Comparison of ENCODE assay signal across 9 cellular contexts in genomic region chr19:5091576-5092215, GRCh38.
DNase-seq lines count a peak whose midpoint lies in the region; TF ChIP-seq lines count a peak whose summit lies in the region.
"Had no signal": no experiment of that assay in that cellular context is flagged by ENCODE, and none has a peak within 500 bp of the region (broad histone marks: within the 10 kb centered on the region; RNA-seq: fewer than 3 reads in every experiment).

No MANE protein-coding gene starts in this region.

- H3K23ac ChIP-seq in mesendoderm (ENCODE audit: low read length): no peak overlapping the region

- H2BK120ac ChIP-seq in mesendoderm (ENCODE audit: low read depth, low read length): no peak overlapping the region

- in situ Hi-C loops in brain microvascular endothelial cell (cut with HindIII; ENCODE audit: low pct_ligation_motif_present, low sequenced_read_pairs): no loop called here

- H3K4me3 ChIP-seq in HUES6 (ENCODE audit: low read depth, low read length): no peak overlapping the region
- no peak overlapping the region for H3K4me3 ChIP-seq in brain microvascular endothelial cell (ENCODE audit: low read depth, low read length)
- no peak overlapping the region for H3K4me3 ChIP-seq in mesendoderm (ENCODE audit: low read length)
- H3K4me3 ChIP-seq in stomach: no peak overlapping the region

- H2BK15ac ChIP-seq in mesendoderm (replicated peaks; ENCODE audit: low read depth): no peak overlapping the region

- no peak overlapping the region for H4K8ac ChIP-seq in mesendoderm (ENCODE audit: low read depth, low read length)

- no peaks in the 10 kb centered on the region for H3K79me2 ChIP-seq in mesendoderm (ENCODE audit: control insufficient read depth, insufficient read depth, low read length)

- TF ChIP-seq POLR2A in stomach (IDR thresholded peaks at IDR 0.05) (no peak), erythroblast (IDR thresholded peaks at IDR 0.05; ENCODE audit: low read length) (no peak)

- no peak overlapping the region for H3K4me2 ChIP-seq in mesendoderm (ENCODE audit: low read length)

- H3K56ac ChIP-seq in mesendoderm (ENCODE audit: low read length): peak overlapping the region; percentile 25

- TF ChIP-seq EP300 in stomach (IDR thresholded peaks at IDR 0.05): no peak

- TF ChIP-seq CTCF in brain microvascular endothelial cell (IDR thresholded peaks at IDR 0.05; ENCODE audit: low read depth, low read length, missing control alignments): no peak
- no peak for TF ChIP-seq CTCF in stomach (IDR thresholded peaks at IDR 0.05)

- H3K4me1 ChIP-seq in HUES6 (ENCODE audit: control insufficient read depth, insufficient read depth, low read length) (peaks cover 25% of the 10 kb centered on the region; the same call in 1 of the 2 replicates), mesendoderm (ENCODE audit: control insufficient read depth, low read depth, low read length) (no peaks in the 10 kb centered on the region), stomach (peaks cover 8 to 40% (median 28%) of the 10 kb centered on the region in 4 donors)

- no peak overlapping the region for H4K5ac ChIP-seq in mesendoderm (ENCODE audit: low read length)

- no peak overlapping the region for H2AK5ac ChIP-seq in mesendoderm (ENCODE audit: low read length)

- no peak overlapping the region for H2BK5ac ChIP-seq in mesendoderm (ENCODE audit: low read length)

- H3K4ac ChIP-seq in mesendoderm (ENCODE audit: low read depth, low read length): no peak overlapping the region

- no peak overlapping the region for H3K9ac ChIP-seq in HUES6 (ENCODE audit: low read length)
- H3K9ac ChIP-seq in mesendoderm (ENCODE audit: low read length): no peak overlapping the region

- WGBS in mesendoderm (ENCODE audit: extremely low coverage, insufficient coverage, low lambda C conversion rate): no CpG with 5 or more reads among the region's 19 CpGs
- 75 to 86% (median 79%) methylated on average over 13 to 19 of the region's 19 CpGs for WGBS in stomach, 5 donors

- H3K36me3 ChIP-seq in HUES6 (ENCODE audit: control insufficient read depth, insufficient read depth, low read length) (peaks cover 22% of the 10 kb centered on the region), brain microvascular endothelial cell (replicated peaks) (peaks cover 19% of the 10 kb centered on the region), mesendoderm (ENCODE audit: control insufficient read depth, insufficient read depth, low read length) (no peaks in the 10 kb centered on the region), stomach (peaks cover 20 to 47% (median 42%) of the 10 kb centered on the region in 4 donors)

- H3K9me3 ChIP-seq in HUES6 (ENCODE audit: control insufficient read depth, insufficient read depth, low read depth, low read length): no peaks in the 10 kb centered on the region
- no peaks in the 10 kb centered on the region for H3K9me3 ChIP-seq in stomach

- no peak for DNase-seq in brain microvascular endothelial cell
- no peak for DNase-seq in mesendoderm
- DNase-seq in stomach: no peak
- no peak for DNase-seq in activated CD4-positive, alpha-beta T cell treated with anti-CD3 and anti-CD28 coated beads for 1 hour
- no peak for DNase-seq in NCI-H1694 treated with DMSO at 0.1 percent for 48 hours (lab: John Stamatoyannopoulos, UW)
- no peak for DNase-seq in ureter (ENCODE audit: low spot score)
- no peak for DNase-seq in erythroblast (lab: John Stamatoyannopoulos, UW)
- DNase-seq: PC-3 had no signal

- peak overlapping the region; percentile 6 for H3K18ac ChIP-seq in mesendoderm (ENCODE audit: low read length)

- H3K79me1 ChIP-seq in mesendoderm (ENCODE audit: low read length): no peaks in the 10 kb centered on the region

- H3K27ac ChIP-seq in HUES6 (ENCODE audit: low read depth, low read length) (peak overlapping the region; percentile 39; the same call in 1 of the 2 replicates), brain microvascular endothelial cell (peak overlapping the region; percentile 36), mesendoderm (ENCODE audit: low read depth, low read length) (no peak overlapping the region), stomach (peak overlapping the region in 4 of 5 donors; percentile 44 to 80 (median 68))

- H3K27me3 ChIP-seq in HUES6 (ENCODE audit: control insufficient read depth, insufficient read depth, low read length): no peaks in the 10 kb centered on the region
- no peaks in the 10 kb centered on the region for H3K27me3 ChIP-seq in brain microvascular endothelial cell (replicated peaks)
- H3K27me3 ChIP-seq in mesendoderm (ENCODE audit: insufficient read depth, low read length, poor library complexity): no peaks in the 10 kb centered on the region
- no peaks in the 10 kb centered on the region for H3K27me3 ChIP-seq in stomach

- intact Hi-C loops in stomach (cut with DNase I; ENCODE audit: low total_unique reads): no loop called here
